ENCODE assay signal across 16 cellular contexts in the genomic region with DNA sequence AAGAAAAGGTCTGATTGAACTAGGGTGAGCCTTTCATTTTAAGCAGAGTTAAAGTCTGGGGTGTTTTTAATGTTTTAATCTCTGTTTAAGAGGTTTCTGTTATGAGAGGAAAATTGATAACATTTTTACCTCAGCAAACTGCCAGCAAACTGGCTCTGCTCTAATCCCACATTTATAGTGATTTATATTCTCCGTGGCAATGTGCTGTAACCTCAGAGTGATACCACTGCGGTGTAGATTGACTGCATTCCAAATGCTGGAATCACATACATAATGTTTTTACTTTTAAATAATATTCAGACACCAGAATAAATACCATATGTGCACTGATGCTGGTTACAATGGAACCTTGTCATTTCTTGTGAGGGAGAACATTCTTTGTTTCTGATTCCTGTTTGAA.
DNase-seq lines count a peak whose midpoint lies in the region; ATAC-seq and TF ChIP-seq lines count a peak whose summit lies in the region.
"Had no signal": no experiment of that assay in that cellular context is flagged by ENCODE, and none has a peak within 500 bp of the region (broad histone marks: within the 10 kb centered on the region; RNA-seq: fewer than 3 reads in every experiment).

No MANE protein-coding gene starts in this region.

- no peak overlapping the region for H3K4ac ChIP-seq in trophoblast cell (ENCODE audit: low read depth, low read length)

- H3K4me3 ChIP-seq in fibroblast of pulmonary artery (replicated peaks; ENCODE audit: low read depth, low read length), result no peak overlapping the region
- H3K4me3 ChIP-seq in trophoblast cell (ENCODE audit: low read depth, low read length), result no peak overlapping the region
- H3K4me3 ChIP-seq: adrenal gland had no signal

- no peak overlapping the region for H2BK12ac ChIP-seq in trophoblast cell (ENCODE audit: low read length)

- no peak for TF ChIP-seq CTCF in fibroblast of pulmonary artery (IDR thresholded peaks at IDR 0.05; ENCODE audit: low read length, missing control alignments)

- H3K9me3 ChIP-seq in trophoblast cell (ENCODE audit: insufficient read depth, low read depth, low read length), result no peaks in the 10 kb centered on the region
- H3K9me3 ChIP-seq: adrenal gland, Caco-2 had no signal

- H3K14ac ChIP-seq in trophoblast cell (ENCODE audit: low read length), result no peak overlapping the region

- no peak overlapping the region for H2BK5ac ChIP-seq in trophoblast cell (ENCODE audit: low read depth, low read length, poor library complexity)

- no peaks in the 10 kb centered on the region for H3K79me1 ChIP-seq in trophoblast cell (ENCODE audit: low read length)

- no peaks in the 10 kb centered on the region for H3K79me2 ChIP-seq in trophoblast cell (ENCODE audit: control insufficient read depth, insufficient read depth, low read length, poor library complexity)

- no peaks in the 10 kb centered on the region for H3K27me3 ChIP-seq in trophoblast cell (ENCODE audit: insufficient read depth, low read length)
- H3K27me3 ChIP-seq: adrenal gland had no signal

- H3K4me1 ChIP-seq in trophoblast cell (ENCODE audit: control insufficient read depth in 1 of 2, insufficient read depth in 2 of 2, low read length in 2 of 2), result peaks cover 0 to 2% of the 10 kb centered on the region in 2 experiments
- H3K4me1 ChIP-seq: adrenal gland, Caco-2 had no signal

- no peak overlapping the region for H2AK5ac ChIP-seq in trophoblast cell (ENCODE audit: low read length)

- no peak overlapping the region for H3K4me2 ChIP-seq in trophoblast cell (ENCODE audit: low read length)

- no peak overlapping the region for H4K91ac ChIP-seq in trophoblast cell (ENCODE audit: low read depth, low read length)

- H3K36me3 ChIP-seq in trophoblast cell (ENCODE audit: control insufficient read depth in 1 of 2, insufficient read depth in 2 of 2, low read length in 2 of 2), result peaks cover 3 to 5% of the 10 kb centered on the region in 2 experiments
- H3K36me3 ChIP-seq: adrenal gland had no signal

- H4K12ac ChIP-seq in trophoblast cell (ENCODE audit: low read depth, low read length), result no peak overlapping the region

- DNase-seq in GM03348 (ENCODE audit: low spot score) (peak; percentile 70), amniotic epithelial cell (ENCODE audit: low read depth) (peak; percentile 87), fibroblast of pulmonary artery (ENCODE audit: low read depth) (peak; percentile 20), trophoblast cell (peak; percentile 23 to 73), DMS79 (lab: John Stamatoyannopoulos, UW) (no peak), NCI-H2196 treated with DMSO at 0.1 percent for 48 hours (lab: John Stamatoyannopoulos, UW; ENCODE audit: unreplicated experiment) (no peak)
- DNase-seq: activated CD4-positive, alpha-beta T cell treated with anti-CD3 and anti-CD28 coated beads, Interleukin-2, amount 10 ng/mL, durations not matched to agents 7 days and 5 days; activated CD8-positive, alpha-beta memory T cell treated with anti-CD3 and anti-CD28 coated beads, Interleukin-2, amount 50 U/mL, for 48 hours; activated effector memory CD4-positive, alpha-beta T cell treated with anti-CD3 and anti-CD28 coated beads, Interleukin-2, amount 50 U/mL, for 16 hours; adrenal gland; Caco-2; NCI-H1417; NCI-H748 treated with DMSO at 0.1 percent for 48 hours had no signal

- H4K8ac ChIP-seq in trophoblast cell (ENCODE audit: low read depth, low read length), result no peak overlapping the region

- no peak overlapping the region for H3K23ac ChIP-seq in trophoblast cell (ENCODE audit: low read length)

- H3K27ac ChIP-seq in trophoblast cell (ENCODE audit: low read depth, low read length), result no peak overlapping the region
- H3K27ac ChIP-seq: adrenal gland had no signal

- WGBS in trophoblast cell (ENCODE audit: extremely low coverage, insufficient coverage, insufficient read length), result no CpG with 5 or more reads among the region's 2 CpGs

- H2BK120ac ChIP-seq in trophoblast cell (ENCODE audit: insufficient read depth, low read length, poor library complexity), result no peak overlapping the region

- H3K18ac ChIP-seq in trophoblast cell (ENCODE audit: low read length), result no peak overlapping the region

- ATAC-seq in GM18907 (IDR thresholded peaks at IDR 0.05; ENCODE audit: unreplicated experiment) (no peak), HG02798 (IDR thresholded peaks at IDR 0.05; ENCODE audit: poor library complexity, unreplicated experiment) (no peak)
- ATAC-seq: stimulated activated effector memory CD8-positive, alpha-beta T cell treated with anti-CD3 and anti-CD28 coated beads, Interleukin-12 subunit alpha, Interleukin-12 subunit beta, amount 100 ng/mL, for 72 hours had no signal

- H3K9ac ChIP-seq in trophoblast cell (ENCODE audit: low read length), result no peak overlapping the region

- H2AFZ ChIP-seq in trophoblast cell (ENCODE audit: insufficient read depth, low read length, poor library complexity), result no peak overlapping the region

Comparison
In these comparisons a context has a peak if more than half of its experiments do, and no peak if none do; other contexts are left out.
1. DNase-seq: peak in GM03348 (single experiment), amniotic epithelial cell (single experiment), fibroblast of pulmonary artery (single experiment) and trophoblast cell (2 of 2); none in DMS79 (single experiment) and NCI-H2196 treated with DMSO at 0.1 percent for 48 hours (single experiment).